ENCODE assay signal across 14 cellular contexts in the genomic region with DNA sequence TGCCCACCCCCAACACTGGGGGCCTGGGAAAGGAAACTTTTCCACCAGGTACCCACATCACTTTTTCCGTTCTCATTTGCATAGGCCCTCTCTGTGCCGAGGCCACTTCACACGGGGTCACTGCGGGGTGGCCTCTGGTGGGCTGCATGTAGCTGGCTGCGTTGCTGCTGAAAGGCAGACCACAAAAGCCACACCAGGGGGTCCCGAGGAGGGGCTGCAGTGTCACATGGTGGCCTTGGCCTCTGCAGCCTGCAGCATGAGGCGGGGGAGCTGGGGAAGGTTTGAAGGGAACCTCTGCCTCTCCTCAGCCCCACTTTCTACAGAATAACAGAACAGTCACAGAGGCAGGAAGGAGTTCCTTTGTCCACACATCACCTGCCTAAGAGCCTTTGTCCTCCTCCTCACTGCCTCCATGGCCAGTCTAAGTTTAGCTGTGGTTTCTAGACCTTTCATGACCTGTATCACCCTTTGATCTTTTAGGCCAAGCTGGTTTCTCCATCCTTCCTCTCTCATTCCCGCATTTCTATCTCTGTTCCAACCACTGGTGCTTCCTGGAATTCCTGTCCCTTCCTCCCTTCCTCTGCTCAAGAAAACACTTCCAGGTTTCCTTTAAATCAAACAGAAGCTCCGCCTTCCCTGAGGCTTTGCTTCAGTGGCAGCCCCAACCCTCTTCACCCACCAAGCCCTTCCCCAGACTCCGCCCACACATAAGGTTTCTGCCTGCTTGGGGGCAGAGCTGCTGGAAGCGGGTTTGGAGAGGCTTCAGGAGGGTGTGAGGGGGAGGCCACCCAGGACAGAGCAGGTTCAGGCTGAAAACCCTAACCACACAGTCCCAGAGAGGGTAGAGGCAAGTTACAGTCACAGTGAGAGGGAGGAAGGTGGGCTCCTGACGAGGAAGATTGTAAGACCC.
A peak's percentile ranks its signal among the peaks of the same experiment; 100 is the strongest.
DNase-seq lines count a peak whose midpoint lies in the region.
"Had no signal": no experiment of that assay in that cellular context is flagged by ENCODE, and none has a peak within 500 bp of the region (broad histone marks: within the 10 kb centered on the region; RNA-seq: fewer than 3 reads in every experiment).

No MANE protein-coding gene starts in this region.

- H3K27me3 ChIP-seq in HAP-1 (ENCODE audit: low read depth) = no peaks in the 10 kb centered on the region

- H3K4me3 ChIP-seq in HAP-1 = no peak overlapping the region

- H3K36me3 ChIP-seq in HAP-1 (replicated peaks) = no peaks in the 10 kb centered on the region

- H3K9me3 ChIP-seq in HAP-1 = no peaks in the 10 kb centered on the region

- in situ Hi-C loops in Caki2 (cut with HindIII; ENCODE audit: low pct_unique_long_range_greater_than_20kb, low sequenced_read_pairs) (no loop called here), HAP-1 (cut with MboI; ENCODE audit: low sequenced_read_pairs) (no loop called here)

- peaks cover 2% of the 10 kb centered on the region; the same call in 1 of the 2 replicates for H3K4me1 ChIP-seq in HAP-1
- H3K4me1 ChIP-seq: parathyroid adenoma had no signal

- peak; percentile 31 for DNase-seq in Caki2 (ENCODE audit: low read depth)
- peak; percentile 50 to 82 for DNase-seq in HAP-1 (ENCODE audit: low spot score in 2 of 2)
- peak; percentile 66 for DNase-seq in RPMI8226
- peak; percentile 39 for DNase-seq in kidney tubule cell (ENCODE audit: low spot score)
- DNase-seq in stimulated activated naive CD4-positive, alpha-beta T cell (lab: John Stamatoyannopoulos, UW) = no peak
- DNase-seq in OCI-M1 (lab: John Stamatoyannopoulos, UW) = no peak
- DNase-seq in COLO668 (lab: John Stamatoyannopoulos, UW; ENCODE audit: unreplicated experiment) = no peak
- no peak for DNase-seq in foreskin melanocyte
- DNase-seq: activated T-cell treated with anti-CD3 and anti-CD28 coated beads, Interleukin-2, amount 50 U/mL, for 24 hours; cerebellar nuclear complex; DMS53; left cardiac atrium; NCI-H2029 treated with DMSO at 0.1 percent for 48 hours had no signal

Comparison
In these comparisons a context has a peak if more than half of its experiments do, and no peak if none do; other contexts are left out.
1. DNase-seq: peak in Caki2 (single experiment), HAP-1 (2 of 2), RPMI8226 (single experiment) and kidney tubule cell (single experiment); none in stimulated activated naive CD4-positive, alpha-beta T cell (0 of 6), OCI-M1 (single experiment), COLO668 (single experiment) and foreskin melanocyte (single experiment).